Comparison of ENCODE assay signal across 1 cellular context in genomic region chr4:2866891-2867290, GRCh38.
TF ChIP-seq lines count a peak whose summit lies in the region.

No MANE protein-coding gene starts in this region.

TF ChIP-seq in H1, 55 proteins besides CTCF, POLR2A, EP300 and RAD21:
- TF ChIP-seq CBX5 (IDR thresholded peaks at IDR 0.05; ENCODE audit: low read depth, low read length) (no peak), CHD2 (IDR thresholded peaks at IDR 0.05; ENCODE audit: low read length) (no peak), YY1 (IDR thresholded peaks at IDR 0.05; ENCODE audit: low read depth, low read length) (no peak), CREB1 (IDR thresholded peaks at IDR 0.05) (no peak), RBBP5 (IDR thresholded peaks at IDR 0.05; ENCODE audit: borderline replicate concordance, low read depth, low read length) (no peak), TEAD4 (IDR thresholded peaks at IDR 0.05; ENCODE audit: low read depth, low read length) (no peak), CBX8 (IDR thresholded peaks at IDR 0.05; ENCODE audit: borderline replicate concordance, low read depth, low read length) (no peak), ASH2L (IDR thresholded peaks at IDR 0.05; ENCODE audit: low read length) (no peak), SUZ12 (IDR thresholded peaks at IDR 0.05; ENCODE audit: low read length) (no peak)
